22 cellular contexts compared by ENCODE assay signal in the genomic region with DNA sequence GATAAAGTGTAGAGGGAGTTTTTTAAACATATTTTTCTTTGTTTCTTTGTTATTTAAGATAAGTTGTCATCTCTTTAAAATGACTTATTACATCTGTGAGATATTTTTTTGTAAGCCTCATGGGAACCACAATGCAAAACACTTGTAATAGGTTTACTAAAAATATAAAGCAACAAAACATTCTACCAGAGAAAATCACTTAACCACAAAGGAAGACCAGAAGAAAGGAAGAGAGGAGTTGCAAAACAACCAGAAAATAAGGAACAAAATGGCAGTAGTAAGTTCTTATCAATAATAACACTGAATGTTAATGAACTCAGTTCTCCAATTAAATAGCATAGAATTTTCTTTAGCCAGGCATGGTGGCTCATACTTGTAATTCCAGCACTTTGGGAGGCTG.
"Had no signal": no experiment of that assay in that cellular context is flagged by ENCODE, and none has a peak within 500 bp of the region (broad histone marks: within the 10 kb centered on the region; RNA-seq: fewer than 3 reads in every experiment).

No MANE protein-coding gene starts in this region.

- H3K4me3 Mint-ChIP-seq: activated B cell treated with CpG ODN at 0.5 μM for 24 hours; activated CD4-positive, alpha-beta T cell treated with anti-CD3 and anti-CD28 coated beads for 36 hours; activated naive CD4-positive, alpha-beta T cell treated with anti-CD3 and anti-CD28 coated beads, Interleukin-2, amount 10 ng/mL, durations not matched to agents 7 days and 5 days; activated naive CD8-positive, alpha-beta T cell treated with anti-CD3 and anti-CD28 coated beads, Interleukin-2, amount 50 U/mL, for 24 hours; brain; dendritic cell treated with granulocyte-macrophage colony-stimulating factor and Interleukin-4, amounts not matched to agents 40 ng/mL and 50 ng/mL, for 4 days; natural killer cell; stimulated activated naive CD8-positive, alpha-beta T cell treated with anti-CD3 and anti-CD28 coated beads, Interleukin-15, amount 100 ng/mL, for 72 hours had no signal

- H3K4me1 Mint-ChIP-seq: activated CD4-positive, alpha-beta T cell treated with anti-CD3 and anti-CD28 coated beads for 36 hours; brain; stimulated activated naive CD8-positive, alpha-beta T cell treated with anti-CD3 and anti-CD28 coated beads, Interleukin-15, amount 100 ng/mL, for 72 hours had no signal

- H3K27me3 ChIP-seq: heart right ventricle, tibial artery had no signal

- DNase-seq: activated B cell treated with CpG ODN at 0.5 μM for 24 hours; activated CD4-positive, alpha-beta T cell treated with anti-CD3 and anti-CD28 coated beads for 36 hours; activated CD4-positive, alpha-beta T cell treated with anti-CD3 and anti-CD28 coated beads, Interleukin-2, amount 50 U/mL, for 4 hours; activated CD8-positive, alpha-beta memory T cell treated with anti-CD3 and anti-CD28 coated beads, Interleukin-2, amount 50 U/mL, for 48 hours; activated effector memory CD4-positive, alpha-beta T cell treated with Interleukin-2 at 50 U/mL for 16 hours; activated naive CD4-positive, alpha-beta T cell treated with anti-CD3 and anti-CD28 coated beads, Interleukin-2, amount 10 ng/mL, durations not matched to agents 7 days and 5 days; activated naive CD8-positive, alpha-beta T cell treated with anti-CD3 and anti-CD28 coated beads, Interleukin-2, amount 50 U/mL, for 24 hours; activated T-cell treated with anti-CD3 and anti-CD28 coated beads, Interleukin-2, amount 50 U/mL, for 48 hours; aorta; effector CD4-positive, alpha-beta T cell; heart right ventricle; islet precursor cell; left cardiac atrium; midbrain; natural killer cell; retina; stimulated activated CD4-positive, alpha-beta T cell treated with anti-CD3 and anti-CD28 coated beads, Interleukin-4, amount 100 ng/mL, for 4 hours; stimulated activated naive CD8-positive, alpha-beta T cell treated with anti-CD3 and anti-CD28 coated beads, Interleukin-15, amount 100 ng/mL, for 72 hours; tibial artery had no signal

- H3K27ac ChIP-seq: heart right ventricle, tibial artery had no signal

- H3K27me3 Mint-ChIP-seq: activated B cell treated with CpG ODN at 0.5 μM for 24 hours; activated CD4-positive, alpha-beta T cell treated with anti-CD3 and anti-CD28 coated beads for 36 hours; activated naive CD4-positive, alpha-beta T cell treated with anti-CD3 and anti-CD28 coated beads, Interleukin-2, amount 10 ng/mL, durations not matched to agents 7 days and 5 days; activated naive CD8-positive, alpha-beta T cell treated with anti-CD3 and anti-CD28 coated beads, Interleukin-2, amount 50 U/mL, for 24 hours; brain; dendritic cell treated with granulocyte-macrophage colony-stimulating factor and Interleukin-4, amounts not matched to agents 40 ng/mL and 50 ng/mL, for 4 days; progenitor cell of endocrine pancreas; stimulated activated naive CD8-positive, alpha-beta T cell treated with anti-CD3 and anti-CD28 coated beads, Interleukin-15, amount 100 ng/mL, for 72 hours had no signal

- H3K4me1 ChIP-seq: tibial artery had no signal

- H3K27ac Mint-ChIP-seq: activated B cell treated with CpG ODN at 0.5 μM for 24 hours; activated CD4-positive, alpha-beta T cell treated with anti-CD3 and anti-CD28 coated beads for 36 hours; activated naive CD4-positive, alpha-beta T cell treated with anti-CD3 and anti-CD28 coated beads, Interleukin-2, amount 10 ng/mL, durations not matched to agents 7 days and 5 days; activated naive CD8-positive, alpha-beta T cell treated with anti-CD3 and anti-CD28 coated beads, Interleukin-2, amount 50 U/mL, for 24 hours; brain; dendritic cell treated with granulocyte-macrophage colony-stimulating factor and Interleukin-4, amounts not matched to agents 40 ng/mL and 50 ng/mL, for 4 days; natural killer cell; progenitor cell of endocrine pancreas; stimulated activated naive CD8-positive, alpha-beta T cell treated with anti-CD3 and anti-CD28 coated beads, Interleukin-15, amount 100 ng/mL, for 72 hours had no signal

- H3K4me3 ChIP-seq: heart right ventricle, tibial artery had no signal

- ATAC-seq: activated CD4-positive, alpha-beta T cell treated with anti-CD3 and anti-CD28 coated beads for 36 hours; activated naive CD8-positive, alpha-beta T cell treated with anti-CD3 and anti-CD28 coated beads, Interleukin-2, amount 50 U/mL, for 24 hours; heart right ventricle; left cardiac atrium; natural killer cell; stimulated activated naive CD8-positive, alpha-beta T cell treated with anti-CD3 and anti-CD28 coated beads, Interleukin-15, amount 100 ng/mL, for 72 hours had no signal

- H3K9me3 ChIP-seq: tibial artery had no signal
